ENCODE assay signal across 14 cellular contexts in genomic region chr4:119034276-119035008, GRCh38.
A peak's percentile ranks its signal among the peaks of the same experiment; 100 is the strongest.
DNase-seq lines count a peak whose midpoint lies in the region; ATAC-seq and TF ChIP-seq lines count a peak whose summit lies in the region.
"Had no signal": no experiment of that assay in that cellular context is flagged by ENCODE, and none has a peak within 500 bp of the region (broad histone marks: within the 10 kb centered on the region; RNA-seq: fewer than 3 reads in every experiment).

No MANE protein-coding gene starts in this region.

- H3K36me3 ChIP-seq in breast epithelium (no peaks in the 10 kb centered on the region), mucosa of rectum (ENCODE audit: control insufficient read depth in 2 of 2, insufficient read depth in 2 of 2, low read length in 2 of 2) (peaks cover 0 to 2% of the 10 kb centered on the region in 2 donors), uterus (no peaks in the 10 kb centered on the region), ovary (no peaks in the 10 kb centered on the region)
- H3K36me3 ChIP-seq: thyroid gland had no signal

- H3K27me3 ChIP-seq in breast epithelium (no peaks in the 10 kb centered on the region), mucosa of rectum (ENCODE audit: control insufficient read depth in 2 of 2, insufficient read depth in 2 of 2, low read length in 2 of 2) (no peaks in the 10 kb centered on the region), uterus (no peaks in the 10 kb centered on the region), ovary (no peaks in the 10 kb centered on the region)
- H3K27me3 ChIP-seq: thyroid gland had no signal

- intact Hi-C loops in breast epithelium (cut with DNase I; ENCODE audit: low total_unique reads) (no loop called here), MCF 10A (cut with micrococcal nuclease) (no loop called here), uterus (cut with DNase I; ENCODE audit: low total_unique reads) (loop anchor here (10.0 kb wide), 1 partner anchor 50 kb away; no protein-coding TSS in a partner anchor), ovary (cut with DNase I) (loop anchor here in 3 of 4 donors (5.0 to 10.0 kb wide), 3 partner anchors 47 to 180 kb away; partner anchors contain the start of gene USP53 (in 1 of the 3))

- H3K9ac ChIP-seq in mucosa of rectum (ENCODE audit: low read depth in 1 of 2, low read length in 2 of 2) = no peak overlapping the region

- H3K9me3 Mint-ChIP-seq in MCF 10A (ENCODE audit: unreplicated experiment) = no peaks in the 10 kb centered on the region
- H3K9me3 Mint-ChIP-seq: activated T-cell treated with anti-CD3 and anti-CD28 coated beads, Interleukin-2, amount 50 U/mL, for 4 hours; CD8-positive, alpha-beta memory T cell had no signal

- BruUV-seq in MCF 10A (replicated peaks; lab: Mats Ljungman, UMichigan) = no TSS peak

- no peaks in the 10 kb centered on the region for H3K4me1 ChIP-seq in breast epithelium
- H3K4me1 ChIP-seq in mucosa of rectum (ENCODE audit: control insufficient read depth in 2 of 2, insufficient read depth in 2 of 2, low read length in 2 of 2) = no peaks in the 10 kb centered on the region
- peaks cover 7 to 8% of the 10 kb centered on the region in 2 donors for H3K4me1 ChIP-seq in uterus
- peaks cover 30% of the 10 kb centered on the region for H3K4me1 ChIP-seq in ovary (ENCODE audit: insufficient read depth)
- H3K4me1 ChIP-seq: thyroid gland had no signal

- no peaks in the 10 kb centered on the region for H3K4me1 Mint-ChIP-seq in MCF 10A (ENCODE audit: insufficient read depth, unreplicated experiment)
- H3K4me1 Mint-ChIP-seq: CD8-positive, alpha-beta memory T cell had no signal

- CTCF ChIA-PET in MCF 10A (lab: Yijun Ruan, JAX) = interaction anchor here (0.7 to 1.1 kb wide), 3 partner anchors 9 to 265 kb away, joined by 3 read pairs; no protein-coding TSS in a partner anchor

- no peak overlapping the region for H3K27ac Mint-ChIP-seq in MCF 10A (ENCODE audit: low read depth, unreplicated experiment)
- H3K27ac Mint-ChIP-seq: CD8-positive, alpha-beta memory T cell had no signal

- TF ChIP-seq POLR2A in breast epithelium (IDR thresholded peaks at IDR 0.05) (no peak), uterus (IDR thresholded peaks at IDR 0.05) (no peak), ovary (IDR thresholded peaks at IDR 0.05) (no peak)

- no peak for TF ChIP-seq EP300 in ovary (IDR thresholded peaks at IDR 0.05)

- TF ChIP-seq CTCF in breast epithelium (IDR thresholded peaks at IDR 0.05) (no peak), MCF 10A (IDR thresholded peaks at IDR 0.05; ENCODE audit: unreplicated experiment) (no peak), coronary artery (IDR thresholded peaks at IDR 0.05) (no peak), uterus (IDR thresholded peaks at IDR 0.05) (no peak), ovary (IDR thresholded peaks at IDR 0.05) (no peak)

- H3K4me3 Mint-ChIP-seq in MCF 10A (ENCODE audit: unreplicated experiment) = no peak overlapping the region
- H3K4me3 Mint-ChIP-seq: activated T-cell treated with anti-CD3 and anti-CD28 coated beads, Interleukin-2, amount 50 U/mL, for 4 hours; CD8-positive, alpha-beta memory T cell had no signal

- H3K27me3 Mint-ChIP-seq in MCF 10A (ENCODE audit: insufficient read depth, unreplicated experiment) = no peaks in the 10 kb centered on the region

- 66 to 67% (median 67%) methylated on average over 4 of the region's 4 CpGs for WGBS in ovary, 3 donors

- no peaks in the 10 kb centered on the region for H3K9me3 ChIP-seq in breast epithelium
- H3K9me3 ChIP-seq in mucosa of rectum (ENCODE audit: control insufficient read depth in 2 of 2, low read length in 2 of 2) = no peaks in the 10 kb centered on the region
- H3K9me3 ChIP-seq in uterus = no peaks in the 10 kb centered on the region
- H3K9me3 ChIP-seq in ovary = no peaks in the 10 kb centered on the region
- H3K9me3 ChIP-seq: thyroid gland had no signal

- H3K4me3 ChIP-seq in breast epithelium = peak overlapping the region in 1 of 3 donors; percentile 27
- H3K4me3 ChIP-seq in coronary artery = peak overlapping the region; percentile 41
- peak overlapping the region in 1 of 2 donors; percentile 26 for H3K4me3 ChIP-seq in mucosa of rectum (ENCODE audit: low read length in 2 of 2)
- no peak overlapping the region for H3K4me3 ChIP-seq in uterus
- H3K4me3 ChIP-seq in ovary = no peak overlapping the region
- H3K4me3 ChIP-seq: thyroid gland had no signal

- DNase-seq in breast epithelium (ENCODE audit: low spot score in 2 of 2) (no peak), MCF 10A (ENCODE audit: unreplicated experiment) (no peak), coronary artery (ENCODE audit: low spot score) (no peak), uterus (no peak), ovary (no peak)
- DNase-seq: activated CD4-positive, alpha-beta T cell treated with anti-CD3 and anti-CD28 coated beads, Interleukin-2, amount 50 U/mL, for 1 hour; activated T-cell treated with anti-CD3 and anti-CD28 coated beads, Interleukin-2, amount 50 U/mL, for 4 hours; CD8-positive, alpha-beta memory T cell; stimulated activated CD4-positive, alpha-beta T cell treated with anti-CD3 and anti-CD28 coated beads, Interleukin-1b, Interleukin-23, amount 100 ng/mL, for 48 hours; T1000; thyroid gland had no signal

- POLR2A ChIA-PET in MCF 10A (lab: Yijun Ruan, JAX) = interaction anchor here (1.4 to 1.8 kb wide), 2 partner anchors 46 to 266 kb away, joined by 6 to 9 read pairs; a partner anchor contains a TSS

- H3K36me3 Mint-ChIP-seq in MCF 10A (ENCODE audit: insufficient read depth, unreplicated experiment) = no peaks in the 10 kb centered on the region

- H3K27ac ChIP-seq in breast epithelium = peak overlapping the region; percentile 15 to 89
- peak overlapping the region; percentile 10 to 85 for H3K27ac ChIP-seq in coronary artery
- peak overlapping the region; percentile 3 to 33 for H3K27ac ChIP-seq in mucosa of rectum (ENCODE audit: low read depth in 2 of 2, low read length in 2 of 2)
- peak overlapping the region; percentile 93 to 99 for H3K27ac ChIP-seq in uterus
- H3K27ac ChIP-seq in ovary = no peak overlapping the region
- H3K27ac ChIP-seq: thyroid gland had no signal

- no peak for ATAC-seq in GM18858 (IDR thresholded peaks at IDR 0.05; ENCODE audit: unreplicated experiment)
- no peak for ATAC-seq in GM18870 (IDR thresholded peaks at IDR 0.05; ENCODE audit: unreplicated experiment)
- ATAC-seq: activated T-cell treated with anti-CD3 and anti-CD28 coated beads, Interleukin-2, amount 50 U/mL, for 4 hours had no signal

Comparison
In these comparisons a context has a peak if more than half of its experiments do, and no peak if none do; other contexts are left out.
1. H3K27ac ChIP-seq: peak in breast epithelium (2 of 2), coronary artery (2 of 2), mucosa of rectum (2 of 2) and uterus (2 of 2); none in ovary (0 of 2).
2. intact Hi-C loops: an anchor here in uterus (10.0 kb wide) and ovary (5.0 to 10.0 kb wide); none called in breast epithelium and MCF 10A.